ENCODE assay signal across 9 cellular contexts in genomic region chr22:22753526-22754267, GRCh38.
DNase-seq lines count a peak whose midpoint lies in the region; ATAC-seq and TF ChIP-seq lines count a peak whose summit lies in the region.
"Had no signal": no experiment of that assay in that cellular context is flagged by ENCODE, and none has a peak within 500 bp of the region (broad histone marks: within the 10 kb centered on the region; RNA-seq: fewer than 3 reads in every experiment).

No MANE protein-coding gene starts in this region.

- H2BK12ac ChIP-seq in H9 (ENCODE audit: insufficient read length, low read depth, low read length): no peak overlapping the region

- ATAC-seq in CD4-positive, alpha-beta T cell (ENCODE audit: poor library complexity): peak; percentile 92
- ATAC-seq in PC-3 (peak; percentile 67), foreskin keratinocyte (peak; percentile 75), HG03097 (IDR thresholded peaks at IDR 0.05; ENCODE audit: low FRiP score, unreplicated experiment) (no peak)

- CTCF ChIA-PET in CD4-positive, alpha-beta T cell (lab: Charles Lee): interaction anchor here (0.7 to 3.2 kb wide), 21 partner anchors 9 to 204 kb away, joined by 3 to 36 read pairs (median 6); no protein-coding TSS in a partner anchor
- CTCF ChIA-PET in PC-3 (lab: Charles Lee): interaction anchor here (0.5 to 0.6 kb wide), 3 partner anchors 16 to 279 kb away, joined by 3 to 5 read pairs (median 3); no protein-coding TSS in a partner anchor

- no peaks in the 10 kb centered on the region for H3K27me3 Mint-ChIP-seq in CD4-positive, alpha-beta T cell
- H3K27me3 Mint-ChIP-seq in H9 (ENCODE audit: low read depth): peaks cover 99% of the 10 kb centered on the region

- H2BK5ac ChIP-seq in H9 (ENCODE audit: insufficient read length, low read length): no peak overlapping the region

- no CpG with 5 or more reads among the region's 7 CpGs for WGBS in H9 (ENCODE audit: extremely low coverage, insufficient read length, low lambda C conversion rate)

- H3K79me1 ChIP-seq in H9 (ENCODE audit: insufficient read depth, low read depth, low read length, poor library complexity, severe bottlenecking): no peaks in the 10 kb centered on the region

- intact Hi-C loops in CD4-positive, alpha-beta T cell (cut with DNase I, micrococcal nuclease): loop anchor here (1.0 to 5.0 kb wide), 5 partner anchors 34 to 189 kb away; no protein-coding TSS in a partner anchor
- intact Hi-C loops in PC-3 (cut with micrococcal nuclease): loop anchor here (1.0 kb wide), 1 partner anchor 203 kb away; no protein-coding TSS in a partner anchor

- H3K4me3 Mint-ChIP-seq in CD4-positive, alpha-beta T cell: peak overlapping the region; percentile 62
- no peak overlapping the region for H3K4me3 Mint-ChIP-seq in H9

- no peak overlapping the region for H2AFZ ChIP-seq in H9 (ENCODE audit: low read length)
- H2AFZ ChIP-seq in PC-3 (ENCODE audit: low read length): no peak overlapping the region

- H3K27me3 ChIP-seq in CD4-positive, alpha-beta T cell (ENCODE audit: control insufficient read depth, insufficient read depth, low read length): no peaks in the 10 kb centered on the region
- H3K27me3 ChIP-seq in H9 (ENCODE audit: insufficient read depth, low read length) (peaks cover 13% of the 10 kb centered on the region), PC-3 (ENCODE audit: low read length) (no peaks in the 10 kb centered on the region), foreskin keratinocyte (no peaks in the 10 kb centered on the region)

- H4K91ac ChIP-seq in H9 (ENCODE audit: insufficient read length, low read depth, low read length): no peak overlapping the region

- no peak overlapping the region for H2BK15ac ChIP-seq in H9 (ENCODE audit: low read depth, low read length)

- H3K4ac ChIP-seq in H9 (ENCODE audit: low read depth, low read length): no peak overlapping the region

- H3K4me1 ChIP-seq in H9 (ENCODE audit: insufficient read depth, low read length): no peaks in the 10 kb centered on the region
- H3K4me1 ChIP-seq in PC-3 (ENCODE audit: insufficient read depth, low read length): no peaks in the 10 kb centered on the region
- no peaks in the 10 kb centered on the region for H3K4me1 ChIP-seq in foreskin keratinocyte

- H2BK20ac ChIP-seq in H9 (ENCODE audit: low read depth, low read length, poor library complexity, severe bottlenecking): no peak overlapping the region

- no peak overlapping the region for H3K4me2 ChIP-seq in H9 (ENCODE audit: insufficient read depth, insufficient read length, low read length)
- no peak overlapping the region for H3K4me2 ChIP-seq in PC-3 (ENCODE audit: low read length)

- H3K9me3 Mint-ChIP-seq in CD4-positive, alpha-beta T cell: no peaks in the 10 kb centered on the region
- no peaks in the 10 kb centered on the region for H3K9me3 Mint-ChIP-seq in H9

- BruUV-seq in PC-3 (replicated peaks; lab: Mats Ljungman, UMichigan): no TSS peak

- H3K56ac ChIP-seq in H9 (ENCODE audit: insufficient read length, low read depth, low read length): no peak overlapping the region

- no peaks in the 10 kb centered on the region for H3K9me2 ChIP-seq in PC-3 (replicated peaks; ENCODE audit: low read length)

- peak; percentile 67 to 81 (median 74) for DNase-seq in CD4-positive, alpha-beta T cell
- DNase-seq in H9 (peak; percentile 86), PC-3 (peak; percentile 62), foreskin keratinocyte (no peak), retinal pigment epithelial cell (ENCODE audit: low read depth) (no peak), middle frontal gyrus (ENCODE audit: extremely low spot score, low spot score) (no peak)
- DNase-seq in activated T-cell treated with anti-CD3 and anti-CD28 coated beads, Interleukin-2, amount 50 U/mL, for 48 hours: peak; percentile 79 to 82

- H3K23me2 ChIP-seq in H9 (ENCODE audit: insufficient read length, low read depth, low read length, poor library complexity, severe bottlenecking): no peaks in the 10 kb centered on the region

- no peaks in the 10 kb centered on the region for H3K36me3 Mint-ChIP-seq in CD4-positive, alpha-beta T cell (ENCODE audit: low read depth)
- no peaks in the 10 kb centered on the region for H3K36me3 Mint-ChIP-seq in H9 (ENCODE audit: insufficient read depth in 1 of 3, low read depth in 3 of 3)

- H3K4me1 Mint-ChIP-seq in CD4-positive, alpha-beta T cell (ENCODE audit: low read depth): peaks cover 43% of the 10 kb centered on the region
- no peaks in the 10 kb centered on the region for H3K4me1 Mint-ChIP-seq in H9

- no peak overlapping the region for H3K27ac ChIP-seq in CD4-positive, alpha-beta T cell (ENCODE audit: low read depth, low read length)
- H3K27ac ChIP-seq in H9 (ENCODE audit: insufficient read length, low read depth, low read length) (no peak overlapping the region), PC-3 (ENCODE audit: low read length) (no peak overlapping the region), foreskin keratinocyte (no peak overlapping the region)
- H3K27ac ChIP-seq: thoracic aorta had no signal

- no peak overlapping the region for H3K14ac ChIP-seq in H9 (ENCODE audit: insufficient read depth, low read length)

- H3K4me3 ChIP-seq in PC-3 (ENCODE audit: low read length): no peak overlapping the region
- no peak overlapping the region for H3K4me3 ChIP-seq in retinal pigment epithelial cell (ENCODE audit: low read length)
- H3K4me3 ChIP-seq: thoracic aorta had no signal

- POLR2A ChIA-PET in CD4-positive, alpha-beta T cell (lab: Charles Lee): interaction anchor here (0.7 to 2.8 kb wide), 22 partner anchors 10 to 384 kb away, joined by 3 to 24 read pairs (median 6); no protein-coding TSS in a partner anchor
- POLR2A ChIA-PET in PC-3 (lab: Charles Lee; ENCODE audit: unreplicated experiment): no interaction called here

- H3T11ph ChIP-seq in H9 (ENCODE audit: low read length): no peak overlapping the region

- no peaks in the 10 kb centered on the region for H3K9me3 ChIP-seq in CD4-positive, alpha-beta T cell (ENCODE audit: control insufficient read depth, low read length)
- H3K9me3 ChIP-seq in H9 (ENCODE audit: control insufficient read depth, low read depth, low read length): no peaks in the 10 kb centered on the region
- H3K9me3 ChIP-seq in PC-3 (ENCODE audit: low read length): no peaks in the 10 kb centered on the region
- H3K9me3 ChIP-seq: thoracic aorta had no signal

- H4K5ac ChIP-seq in H9 (ENCODE audit: insufficient read length, low read depth, low read length): no peak overlapping the region

- H3K79me2 ChIP-seq in H9 (ENCODE audit: insufficient read depth, low read length) (no peaks in the 10 kb centered on the region), PC-3 (ENCODE audit: low read length) (no peaks in the 10 kb centered on the region)

- no peak overlapping the region for H3K18ac ChIP-seq in H9 (ENCODE audit: insufficient read length, low read depth, low read length)

- no peak overlapping the region for H3K23ac ChIP-seq in H9 (ENCODE audit: insufficient read length, low read depth, low read length)

- H3K9ac ChIP-seq in H9 (ENCODE audit: extremely low read depth, insufficient read length, low read length) (no peak overlapping the region), PC-3 (ENCODE audit: low read length) (no peak overlapping the region)

- H3F3A ChIP-seq in PC-3 (ENCODE audit: low read length, unreplicated experiment): no peaks in the 10 kb centered on the region

- no peaks in the 10 kb centered on the region for H3K36me3 ChIP-seq in PC-3 (ENCODE audit: low read depth, low read length)
- H3K36me3 ChIP-seq: thoracic aorta had no signal

- peak overlapping the region; percentile 91 for H3K27ac Mint-ChIP-seq in CD4-positive, alpha-beta T cell
- H3K27ac Mint-ChIP-seq in H9: no peak overlapping the region

- no peaks in the 10 kb centered on the region for H4K20me1 ChIP-seq in H9 (ENCODE audit: control insufficient read depth, insufficient read depth, insufficient read length)
- no peaks in the 10 kb centered on the region for H4K20me1 ChIP-seq in PC-3 (ENCODE audit: low read length)

- no peak overlapping the region for H4K8ac ChIP-seq in H9 (replicated peaks; ENCODE audit: insufficient read length, low read depth, low read length)

- peak; percentile 77 for TF ChIP-seq CTCF in CD4-positive, alpha-beta T cell (IDR thresholded peaks at IDR 0.05)
- TF ChIP-seq CTCF in H9 (conservative IDR thresholded peaks at IDR 0.05) (peak; percentile 77), PC-3 (conservative IDR thresholded peaks at IDR 0.05; ENCODE audit: low read depth, low read length) (peak; percentile 71), foreskin keratinocyte (conservative IDR thresholded peaks at IDR 0.05) (peak; percentile 70), retinal pigment epithelial cell (conservative IDR thresholded peaks at IDR 0.05; ENCODE audit: low read depth, low read length) (peak; percentile 88)

- H2AK5ac ChIP-seq in H9 (ENCODE audit: insufficient read length, low read length): no peak overlapping the region

- no peak overlapping the region for H2BK120ac ChIP-seq in H9 (ENCODE audit: low read depth, low read length, poor library complexity, severe bottlenecking)

Comparison
In these comparisons a context has a peak if more than half of its experiments do, and no peak if none do; other contexts are left out.
1. DNase-seq: peak in CD4-positive, alpha-beta T cell (10 of 10), H9 (single experiment), PC-3 (single experiment) and activated T-cell treated with anti-CD3 and anti-CD28 coated beads, Interleukin-2, amount 50 U/mL, for 48 hours (2 of 2); none in foreskin keratinocyte (0 of 2), retinal pigment epithelial cell (single experiment) and middle frontal gyrus (single experiment).
2. Peak in every context shown above with its lines, with median percentiles within 50 percentile points of each other: CTCF ChIP-seq.